In the genomic region with DNA sequence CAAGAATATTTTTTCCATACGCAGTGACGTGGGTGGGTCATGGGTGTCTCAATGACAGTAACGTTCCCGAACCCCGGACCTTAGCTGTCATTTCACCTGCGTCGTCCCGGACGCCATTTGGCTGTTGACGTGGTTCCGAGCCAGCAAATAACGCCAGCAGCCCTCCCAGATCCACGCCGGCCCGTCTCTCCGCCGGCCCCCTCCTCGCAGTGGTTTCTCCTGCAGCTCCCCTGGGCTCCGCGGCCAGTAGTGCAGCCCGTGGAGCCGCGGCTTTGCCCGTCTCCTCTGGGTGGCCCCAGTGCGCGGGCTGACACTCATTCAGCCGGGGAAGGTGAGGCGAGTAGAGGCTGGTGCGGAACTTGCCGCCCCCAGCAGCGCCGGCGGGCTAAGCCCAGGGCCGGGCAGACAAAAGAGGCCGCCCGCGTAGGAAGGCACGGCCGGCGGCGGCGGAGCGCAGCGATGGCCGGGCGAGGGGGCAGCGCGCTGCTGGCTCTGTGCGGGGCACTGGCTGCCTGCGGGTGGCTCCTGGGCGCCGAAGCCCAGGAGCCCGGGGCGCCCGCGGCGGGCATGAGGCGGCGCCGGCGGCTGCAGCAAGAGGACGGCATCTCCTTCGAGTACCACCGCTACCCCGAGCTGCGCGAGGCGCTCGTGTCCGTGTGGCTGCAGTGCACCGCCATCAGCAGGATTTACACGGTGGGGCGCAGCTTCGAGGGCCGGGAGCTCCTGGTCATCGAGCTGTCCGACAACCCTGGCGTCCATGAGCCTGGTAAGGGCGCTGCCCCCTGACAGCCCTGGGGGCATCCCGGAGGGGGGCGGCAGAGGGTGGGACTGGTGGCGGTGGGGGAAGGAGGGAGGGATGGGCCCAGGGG, we compare ENCODE assay signal across 8 cellular contexts. TPM values are rescaled to one million over a fixed set of nuclear protein-coding genes. Genes with fewer than 3 reads are reported as not detected.
DNase-seq lines count a peak whose midpoint lies in the region; ATAC-seq and TF ChIP-seq lines count a peak whose summit lies in the region.

A gene (plus strand): TSS at position 246 of the 869 bp plus-strand sequence. CDS start 214 bp downstream, at position 460.

- peaks cover 58% of the 10 kb centered on the region for H3K27me3 ChIP-seq in CD4-positive, alpha-beta T cell (ENCODE audit: control insufficient read depth, insufficient read depth, low read length)

- peaks cover 89% of the 10 kb centered on the region for H3K27me3 Mint-ChIP-seq in CD4-positive, alpha-beta T cell
- peaks cover 55 to 64% (median 62%) of the 10 kb centered on the region in 3 donors for H3K27me3 Mint-ChIP-seq in naive B cell

- peak; percentile 11 to 59 (median 36) for DNase-seq in CD4-positive, alpha-beta T cell
- DNase-seq in HPDE6-E6E7 (ENCODE audit: extremely low spot score) (peak; percentile 91), OCI-M1 (lab: John Stamatoyannopoulos, UW) (peak; percentile 84), activated gamma-delta T cell treated with Interleukin-2 at 50 U/mL for 16 hours (peak; percentile 39), fibroblast of peridontal ligament (ENCODE audit: extremely low read depth) (peak; percentile 26), naive B cell (peak; percentile 54)
- DNase-seq in stimulated activated naive CD4-positive, alpha-beta T cell treated with Interleukin-2 at 50 U/mL for 16 hours (lab: John Stamatoyannopoulos, UW): peak; percentile 14

- no peak for TF ChIP-seq CTCF in CD4-positive, alpha-beta T cell (IDR thresholded peaks at IDR 0.05)

- CTCF ChIA-PET in CD4-positive, alpha-beta T cell (lab: Charles Lee): interaction anchor here (1.0 kb wide), 1 partner anchor 21 kb away, joined by 3 read pairs; no protein-coding TSS in a partner anchor

- H3K9me3 ChIP-seq in CD4-positive, alpha-beta T cell (ENCODE audit: control insufficient read depth, low read length): no peaks in the 10 kb centered on the region

- no peaks in the 10 kb centered on the region for H3K36me3 Mint-ChIP-seq in CD4-positive, alpha-beta T cell (ENCODE audit: low read depth)
- peaks cover 0 to 17% of the 10 kb centered on the region in 2 donors for H3K36me3 Mint-ChIP-seq in naive B cell

- no peak within 1 kb of the TSS for H3K27ac Mint-ChIP-seq in CD4-positive, alpha-beta T cell
- peak within 1 kb of the TSS in 1 of 6 donors; percentile 7 for H3K27ac Mint-ChIP-seq in naive B cell

- peaks cover 8% of the 10 kb centered on the region for H3K9me3 Mint-ChIP-seq in CD4-positive, alpha-beta T cell
- H3K9me3 Mint-ChIP-seq in naive B cell: peaks cover 4 to 16% (median 8%) of the 10 kb centered on the region in 7 donors

- peak; percentile 97 for ATAC-seq in CD4-positive, alpha-beta T cell (ENCODE audit: poor library complexity)
- ATAC-seq in GM19468 (IDR thresholded peaks at IDR 0.05; ENCODE audit: extremely low read depth, unreplicated experiment) (peak; percentile 83), naive B cell (ENCODE audit: low read depth in 2 of 2) (peak; percentile 98 to 99)

- no peaks in the 10 kb centered on the region for H3K4me1 Mint-ChIP-seq in CD4-positive, alpha-beta T cell (ENCODE audit: low read depth)
- H3K4me1 Mint-ChIP-seq in naive B cell: peaks cover 4 to 9% (median 6%) of the 10 kb centered on the region in 3 donors

- intact Hi-C loops in CD4-positive, alpha-beta T cell (cut with DNase I, micrococcal nuclease): no loop called here

- H3K4me3 Mint-ChIP-seq in CD4-positive, alpha-beta T cell: peak within 1 kb of the TSS; percentile 73
- H3K4me3 Mint-ChIP-seq in naive B cell: peak within 1 kb of the TSS; percentile 73 to 89 (median 84)

- POLR2A ChIA-PET in CD4-positive, alpha-beta T cell (lab: Charles Lee): no interaction called here

- H3K27ac ChIP-seq in CD4-positive, alpha-beta T cell (ENCODE audit: low read depth, low read length): no peak within 1 kb of the TSS

RNA-seq across cellular contexts. Expression of the gene that starts here (rescaled TPM):
- not detected for total RNA-seq in CD4-positive, alpha-beta T cell
- not detected for polyA plus RNA-seq in naive B cell (ENCODE audit: low read depth in 6 of 6)

Comparison
In these comparisons a context has a peak if more than half of its experiments do, and no peak if none do; other contexts are left out.
1. Peak in DNase-seq and ATAC-seq in CD4-positive, alpha-beta T cell; RNA of the gene not detected or under 1 TPM.
2. Peak in DNase-seq and ATAC-seq in naive B cell; RNA of the gene not detected or under 1 TPM.
3. DNase-seq: peak in every context shown above with its lines; median percentile 91 in HPDE6-E6E7; 84 in OCI-M1; 54 in naive B cell; 39 in activated gamma-delta T cell treated with Interleukin-2 at 50 U/mL for 16 hours; 36 in CD4-positive, alpha-beta T cell; 26 in fibroblast of peridontal ligament; 14 in stimulated activated naive CD4-positive, alpha-beta T cell treated with Interleukin-2 at 50 U/mL for 16 hours.